Comparison of ENCODE assay signal across 22 cellular contexts in the genomic region with DNA sequence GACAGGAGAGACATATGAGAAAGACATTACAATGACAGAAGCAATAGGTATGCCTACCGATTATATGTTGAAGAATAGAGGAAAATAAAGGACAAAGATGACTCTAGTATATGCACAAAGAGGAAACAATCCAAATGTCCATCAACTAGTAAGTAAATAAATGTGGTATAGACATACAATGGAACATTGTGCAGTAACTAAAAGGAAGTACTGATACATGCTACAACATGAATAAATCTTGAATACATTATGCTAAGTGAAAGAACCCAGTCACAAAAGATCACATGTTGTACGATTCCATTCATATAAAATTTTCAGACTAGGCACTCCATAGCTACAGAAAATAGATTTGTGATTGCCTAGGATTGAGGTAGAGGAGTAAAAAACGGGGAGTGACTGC.
"Had no signal": no experiment of that assay in that cellular context is flagged by ENCODE, and none has a peak within 500 bp of the region (broad histone marks: within the 10 kb centered on the region; RNA-seq: fewer than 3 reads in every experiment).

No MANE protein-coding gene starts in this region.

- H3K4me1 ChIP-seq: thyroid gland had no signal

- H3K36me3 ChIP-seq: thyroid gland had no signal

- H3K36me3 Mint-ChIP-seq: mesothelial cell of epicardium had no signal

- H3K27ac ChIP-seq: thyroid gland, VCaP had no signal

- H3K4me3 ChIP-seq: lung, thyroid gland had no signal

- H3K4me3 Mint-ChIP-seq: activated naive CD4-positive, alpha-beta T cell treated with anti-CD3 and anti-CD28 coated beads, Interleukin-2, amount 10 ng/mL, durations not matched to agents 7 days and 5 days; activated naive CD8-positive, alpha-beta T cell treated with anti-CD3 and anti-CD28 coated beads, Interleukin-2, amount 50 U/mL, for 24 hours; dendritic cell treated with granulocyte-macrophage colony-stimulating factor and Interleukin-4, amounts not matched to agents 40 ng/mL and 50 ng/mL, for 4 days; mesothelial cell of epicardium; T-helper 17 cell had no signal

- H3K9me3 Mint-ChIP-seq: activated naive CD8-positive, alpha-beta T cell treated with anti-CD3 and anti-CD28 coated beads, Interleukin-2, amount 50 U/mL, for 24 hours; mesothelial cell of epicardium; natural killer cell treated with Interleukin-12 subunit alpha and Interleukin-12 subunit beta and Interleukin-15 and Interleukin-18, amount 100 ng/mL, for 72 hours had no signal

- H3K27me3 ChIP-seq: thyroid gland had no signal

- H3K9me3 ChIP-seq: thyroid gland had no signal

- H3K27ac Mint-ChIP-seq: activated naive CD4-positive, alpha-beta T cell treated with anti-CD3 and anti-CD28 coated beads, Interleukin-2, amount 10 ng/mL, durations not matched to agents 7 days and 5 days; activated naive CD8-positive, alpha-beta T cell treated with anti-CD3 and anti-CD28 coated beads, Interleukin-2, amount 50 U/mL, for 24 hours; dendritic cell treated with granulocyte-macrophage colony-stimulating factor and Interleukin-4, amounts not matched to agents 40 ng/mL and 50 ng/mL, for 4 days; mesothelial cell of epicardium; natural killer cell treated with Interleukin-12 subunit alpha and Interleukin-12 subunit beta and Interleukin-15 and Interleukin-18, amount 100 ng/mL, for 72 hours; T-helper 17 cell had no signal

- DNase-seq: activated CD4-positive, alpha-beta T cell treated with anti-CD3 and anti-CD28 coated beads, Interleukin-2, amount 50 U/mL, for 1 hour; activated CD4-positive, CD25-positive, alpha-beta regulatory T cell treated with anti-CD3 and anti-CD28 coated beads, Interleukin-2, amount 50 U/mL, for 72 hours; activated CD8-positive, alpha-beta memory T cell treated with anti-CD3 and anti-CD28 coated beads, Interleukin-2, amount 50 U/mL, for 4 hours; activated effector memory CD4-positive, alpha-beta T cell treated with Interleukin-2 at 50 U/mL for 16 hours; activated naive CD4-positive, alpha-beta T cell treated with anti-CD3 and anti-CD28 coated beads, Interleukin-2, amount 10 ng/mL, durations not matched to agents 7 days and 5 days; activated naive CD8-positive, alpha-beta T cell treated with anti-CD3 and anti-CD28 coated beads, Interleukin-2, amount 50 U/mL, for 24 hours; activated T-cell treated with anti-CD3 and anti-CD28 coated beads, Interleukin-2, amount 50 U/mL, for 48 hours; aorta; effector memory CD4-positive, alpha-beta T cell; hypothalamus; islet precursor cell; nucleus accumbens; stimulated activated CD4-positive, alpha-beta T cell treated with anti-CD3 and anti-CD28 coated beads, Interleukin-12 subunit alpha, Interleukin-12 subunit beta, amount 100 ng/mL, for 4 hours; stimulated activated CD4-positive, alpha-beta T cell treated with anti-CD3 and anti-CD28 coated beads, Interleukin-1b, Interleukin-23, amount 100 ng/mL, for 48 hours; stimulated activated naive CD4-positive, alpha-beta T cell treated with Interleukin-2 at 50 U/mL for 16 hours; T-helper 17 cell; thyroid gland had no signal

- H3K4me1 Mint-ChIP-seq: activated naive CD4-positive, alpha-beta T cell treated with anti-CD3 and anti-CD28 coated beads, Interleukin-2, amount 10 ng/mL, durations not matched to agents 7 days and 5 days had no signal

- H3K27me3 Mint-ChIP-seq: activated naive CD4-positive, alpha-beta T cell treated with anti-CD3 and anti-CD28 coated beads, Interleukin-2, amount 10 ng/mL, durations not matched to agents 7 days and 5 days; dendritic cell treated with granulocyte-macrophage colony-stimulating factor and Interleukin-4, amounts not matched to agents 40 ng/mL and 50 ng/mL, for 4 days had no signal
